In genomic region chr9:132124800-132125199, GRCh38 we compare ENCODE assay signal across 30 cellular contexts. TPM values are rescaled to one million over a fixed set of nuclear protein-coding genes. Genes with fewer than 3 reads are reported as not detected.
"Had no signal": no experiment of that assay in that cellular context is flagged by ENCODE, and none has a peak within 500 bp of the region (broad histone marks: within the 10 kb centered on the region; RNA-seq: fewer than 3 reads in every experiment).

No MANE protein-coding gene starts in this region.

- H3K36me3 ChIP-seq: colonic mucosa, esophagus muscularis mucosa, esophagus squamous epithelium, gastrocnemius medialis, gastroesophageal sphincter, heart left ventricle, heart right ventricle had no signal

- H3K27ac ChIP-seq: colonic mucosa, coronary artery, dorsolateral prefrontal cortex, epithelial cell of prostate, esophagus muscularis mucosa, esophagus squamous epithelium, foreskin keratinocyte, gastrocnemius medialis, gastroesophageal sphincter, heart left ventricle, heart right ventricle, hepatocyte had no signal

- DNase-seq: colonic mucosa; cortex of kidney; dermis blood vessel endothelial cell; dorsolateral prefrontal cortex; effector CD4-positive, alpha-beta T cell; effector CD8-positive, alpha-beta T cell; effector memory CD4-positive, alpha-beta T cell; effector memory CD8-positive, alpha-beta T cell; erythroblast; esophagus squamous epithelium; foreskin fibroblast; foreskin keratinocyte; foreskin melanocyte; gastrocnemius medialis; glutamatergic neuron; head of caudate nucleus; heart left ventricle; heart right ventricle had no signal

- H2AFZ ChIP-seq: hepatocyte had no signal

- H3K9me3 Mint-ChIP-seq: dendritic cell treated with granulocyte-macrophage colony-stimulating factor and Interleukin-4, amounts not matched to agents 40 ng/mL and 50 ng/mL, for 4 days; effector memory CD8-positive, alpha-beta T cell; endodermal cell had no signal

- H3K4me2 ChIP-seq: hepatocyte had no signal

- H3K27ac Mint-ChIP-seq: dendritic cell treated with granulocyte-macrophage colony-stimulating factor and Interleukin-4, amounts not matched to agents 40 ng/mL and 50 ng/mL, for 4 days; effector memory CD8-positive, alpha-beta T cell; endodermal cell had no signal

- FAIRE-seq: endometrium, endothelial cell of umbilical vein, frontal cortex had no signal

- H3K79me2 ChIP-seq: hepatocyte had no signal

- H3K9me3 ChIP-seq: colonic mucosa, esophagus muscularis mucosa, esophagus squamous epithelium, gastrocnemius medialis, gastroesophageal sphincter, heart left ventricle, heart right ventricle had no signal

- H3K4me3 ChIP-seq: colonic mucosa, coronary artery, dorsolateral prefrontal cortex, esophagus muscularis mucosa, esophagus squamous epithelium, gastrocnemius medialis, gastroesophageal sphincter, heart left ventricle, heart right ventricle, hepatocyte had no signal

- ATAC-seq: effector memory CD8-positive, alpha-beta T cell; esophagus mucosa; foreskin keratinocyte; gastrocnemius medialis; gastroesophageal sphincter; heart left ventricle; heart right ventricle had no signal

- H3K4me1 ChIP-seq: colonic mucosa, esophagus squamous epithelium, foreskin keratinocyte, gastrocnemius medialis, gastroesophageal sphincter, heart left ventricle, heart right ventricle had no signal

- H3K4me3 Mint-ChIP-seq: dendritic cell treated with granulocyte-macrophage colony-stimulating factor and Interleukin-4, amounts not matched to agents 40 ng/mL and 50 ng/mL, for 4 days; effector memory CD8-positive, alpha-beta T cell; endodermal cell had no signal

RNA-seq across cellular contexts. Expression of gene NTNG2, which starts 37.1 kb away (rescaled TPM):
- total RNA-seq: dermis blood vessel endothelial cell, epithelial cell of proximal tubule had no signal
